In the genomic region with DNA sequence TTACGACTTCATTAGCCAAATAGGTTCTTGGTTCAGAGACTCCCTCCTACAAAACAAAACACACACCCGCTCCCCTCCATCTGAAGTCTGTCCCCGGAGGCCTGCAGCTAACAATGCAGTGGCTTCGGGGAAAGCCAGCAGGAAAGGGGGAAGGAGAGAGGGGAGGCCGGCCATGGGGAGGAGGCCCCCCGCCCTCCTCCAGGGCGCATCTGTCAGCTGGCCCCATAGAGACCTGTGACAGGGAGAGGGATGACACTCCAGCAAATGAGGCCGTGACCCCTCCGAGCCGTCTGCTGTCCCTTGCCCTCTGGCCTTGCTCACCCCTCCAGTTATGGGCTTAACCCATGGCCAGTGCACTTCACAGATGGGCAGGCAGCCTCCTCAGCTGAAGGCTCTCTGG, we compare ENCODE assay signal across 1 cellular context.
TF ChIP-seq lines count a peak whose summit lies in the region.

No MANE protein-coding gene starts in this region.

TF ChIP-seq in WTC11, 78 proteins besides CTCF, POLR2A, EP300 and RAD21 (continued from another document):
- TF ChIP-seq, protein P1, sequence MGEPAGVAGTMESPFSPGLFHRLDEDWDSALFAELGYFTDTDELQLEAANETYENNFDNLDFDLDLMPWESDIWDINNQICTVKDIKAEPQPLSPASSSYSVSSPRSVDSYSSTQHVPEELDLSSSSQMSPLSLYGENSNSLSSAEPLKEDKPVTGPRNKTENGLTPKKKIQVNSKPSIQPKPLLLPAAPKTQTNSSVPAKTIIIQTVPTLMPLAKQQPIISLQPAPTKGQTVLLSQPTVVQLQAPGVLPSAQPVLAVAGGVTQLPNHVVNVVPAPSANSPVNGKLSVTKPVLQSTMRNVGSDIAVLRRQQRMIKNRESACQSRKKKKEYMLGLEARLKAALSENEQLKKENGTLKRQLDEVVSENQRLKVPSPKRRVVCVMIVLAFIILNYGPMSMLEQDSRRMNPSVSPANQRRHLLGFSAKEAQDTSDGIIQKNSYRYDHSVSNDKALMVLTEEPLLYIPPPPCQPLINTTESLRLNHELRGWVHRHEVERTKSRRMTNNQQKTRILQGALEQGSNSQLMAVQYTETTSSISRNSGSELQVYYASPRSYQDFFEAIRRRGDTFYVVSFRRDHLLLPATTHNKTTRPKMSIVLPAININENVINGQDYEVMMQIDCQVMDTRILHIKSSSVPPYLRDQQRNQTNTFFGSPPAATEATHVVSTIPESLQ (CRISPR knock-in tag; IDR thresholded peaks at IDR 0.05): no peak
- TF ChIP-seq, protein P2, sequence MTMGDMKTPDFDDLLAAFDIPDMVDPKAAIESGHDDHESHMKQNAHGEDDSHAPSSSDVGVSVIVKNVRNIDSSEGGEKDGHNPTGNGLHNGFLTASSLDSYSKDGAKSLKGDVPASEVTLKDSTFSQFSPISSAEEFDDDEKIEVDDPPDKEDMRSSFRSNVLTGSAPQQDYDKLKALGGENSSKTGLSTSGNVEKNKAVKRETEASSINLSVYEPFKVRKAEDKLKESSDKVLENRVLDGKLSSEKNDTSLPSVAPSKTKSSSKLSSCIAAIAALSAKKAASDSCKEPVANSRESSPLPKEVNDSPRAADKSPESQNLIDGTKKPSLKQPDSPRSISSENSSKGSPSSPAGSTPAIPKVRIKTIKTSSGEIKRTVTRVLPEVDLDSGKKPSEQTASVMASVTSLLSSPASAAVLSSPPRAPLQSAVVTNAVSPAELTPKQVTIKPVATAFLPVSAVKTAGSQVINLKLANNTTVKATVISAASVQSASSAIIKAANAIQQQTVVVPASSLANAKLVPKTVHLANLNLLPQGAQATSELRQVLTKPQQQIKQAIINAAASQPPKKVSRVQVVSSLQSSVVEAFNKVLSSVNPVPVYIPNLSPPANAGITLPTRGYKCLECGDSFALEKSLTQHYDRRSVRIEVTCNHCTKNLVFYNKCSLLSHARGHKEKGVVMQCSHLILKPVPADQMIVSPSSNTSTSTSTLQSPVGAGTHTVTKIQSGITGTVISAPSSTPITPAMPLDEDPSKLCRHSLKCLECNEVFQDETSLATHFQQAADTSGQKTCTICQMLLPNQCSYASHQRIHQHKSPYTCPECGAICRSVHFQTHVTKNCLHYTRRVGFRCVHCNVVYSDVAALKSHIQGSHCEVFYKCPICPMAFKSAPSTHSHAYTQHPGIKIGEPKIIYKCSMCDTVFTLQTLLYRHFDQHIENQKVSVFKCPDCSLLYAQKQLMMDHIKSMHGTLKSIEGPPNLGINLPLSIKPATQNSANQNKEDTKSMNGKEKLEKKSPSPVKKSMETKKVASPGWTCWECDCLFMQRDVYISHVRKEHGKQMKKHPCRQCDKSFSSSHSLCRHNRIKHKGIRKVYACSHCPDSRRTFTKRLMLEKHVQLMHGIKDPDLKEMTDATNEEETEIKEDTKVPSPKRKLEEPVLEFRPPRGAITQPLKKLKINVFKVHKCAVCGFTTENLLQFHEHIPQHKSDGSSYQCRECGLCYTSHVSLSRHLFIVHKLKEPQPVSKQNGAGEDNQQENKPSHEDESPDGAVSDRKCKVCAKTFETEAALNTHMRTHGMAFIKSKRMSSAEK (CRISPR knock-in tag; IDR thresholded peaks at IDR 0.05; ENCODE audit: borderline replicate concordance): no peak
- TF ChIP-seq NR1H2 (CRISPR knock-in tag; IDR thresholded peaks at IDR 0.05) (no peak), GABPB1 (CRISPR knock-in tag; IDR thresholded peaks at IDR 0.05) (no peak), CREB1 (CRISPR knock-in tag; IDR thresholded peaks at IDR 0.05) (no peak)
- TF ChIP-seq, protein P3, sequence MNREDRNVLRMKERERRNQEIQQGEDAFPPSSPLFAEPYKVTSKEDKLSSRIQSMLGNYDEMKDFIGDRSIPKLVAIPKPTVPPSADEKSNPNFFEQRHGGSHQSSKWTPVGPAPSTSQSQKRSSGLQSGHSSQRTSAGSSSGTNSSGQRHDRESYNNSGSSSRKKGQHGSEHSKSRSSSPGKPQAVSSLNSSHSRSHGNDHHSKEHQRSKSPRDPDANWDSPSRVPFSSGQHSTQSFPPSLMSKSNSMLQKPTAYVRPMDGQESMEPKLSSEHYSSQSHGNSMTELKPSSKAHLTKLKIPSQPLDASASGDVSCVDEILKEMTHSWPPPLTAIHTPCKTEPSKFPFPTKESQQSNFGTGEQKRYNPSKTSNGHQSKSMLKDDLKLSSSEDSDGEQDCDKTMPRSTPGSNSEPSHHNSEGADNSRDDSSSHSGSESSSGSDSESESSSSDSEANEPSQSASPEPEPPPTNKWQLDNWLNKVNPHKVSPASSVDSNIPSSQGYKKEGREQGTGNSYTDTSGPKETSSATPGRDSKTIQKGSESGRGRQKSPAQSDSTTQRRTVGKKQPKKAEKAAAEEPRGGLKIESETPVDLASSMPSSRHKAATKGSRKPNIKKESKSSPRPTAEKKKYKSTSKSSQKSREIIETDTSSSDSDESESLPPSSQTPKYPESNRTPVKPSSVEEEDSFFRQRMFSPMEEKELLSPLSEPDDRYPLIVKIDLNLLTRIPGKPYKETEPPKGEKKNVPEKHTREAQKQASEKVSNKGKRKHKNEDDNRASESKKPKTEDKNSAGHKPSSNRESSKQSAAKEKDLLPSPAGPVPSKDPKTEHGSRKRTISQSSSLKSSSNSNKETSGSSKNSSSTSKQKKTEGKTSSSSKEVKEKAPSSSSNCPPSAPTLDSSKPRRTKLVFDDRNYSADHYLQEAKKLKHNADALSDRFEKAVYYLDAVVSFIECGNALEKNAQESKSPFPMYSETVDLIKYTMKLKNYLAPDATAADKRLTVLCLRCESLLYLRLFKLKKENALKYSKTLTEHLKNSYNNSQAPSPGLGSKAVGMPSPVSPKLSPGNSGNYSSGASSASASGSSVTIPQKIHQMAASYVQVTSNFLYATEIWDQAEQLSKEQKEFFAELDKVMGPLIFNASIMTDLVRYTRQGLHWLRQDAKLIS (CRISPR knock-in tag; IDR thresholded peaks at IDR 0.05; ENCODE audit: borderline replicate concordance): no peak
- TF ChIP-seq, protein P4, sequence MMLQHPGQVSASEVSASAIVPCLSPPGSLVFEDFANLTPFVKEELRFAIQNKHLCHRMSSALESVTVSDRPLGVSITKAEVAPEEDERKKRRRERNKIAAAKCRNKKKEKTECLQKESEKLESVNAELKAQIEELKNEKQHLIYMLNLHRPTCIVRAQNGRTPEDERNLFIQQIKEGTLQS (CRISPR knock-in tag; conservative IDR thresholded peaks at IDR 0.05): no peak
